In the genomic region with DNA sequence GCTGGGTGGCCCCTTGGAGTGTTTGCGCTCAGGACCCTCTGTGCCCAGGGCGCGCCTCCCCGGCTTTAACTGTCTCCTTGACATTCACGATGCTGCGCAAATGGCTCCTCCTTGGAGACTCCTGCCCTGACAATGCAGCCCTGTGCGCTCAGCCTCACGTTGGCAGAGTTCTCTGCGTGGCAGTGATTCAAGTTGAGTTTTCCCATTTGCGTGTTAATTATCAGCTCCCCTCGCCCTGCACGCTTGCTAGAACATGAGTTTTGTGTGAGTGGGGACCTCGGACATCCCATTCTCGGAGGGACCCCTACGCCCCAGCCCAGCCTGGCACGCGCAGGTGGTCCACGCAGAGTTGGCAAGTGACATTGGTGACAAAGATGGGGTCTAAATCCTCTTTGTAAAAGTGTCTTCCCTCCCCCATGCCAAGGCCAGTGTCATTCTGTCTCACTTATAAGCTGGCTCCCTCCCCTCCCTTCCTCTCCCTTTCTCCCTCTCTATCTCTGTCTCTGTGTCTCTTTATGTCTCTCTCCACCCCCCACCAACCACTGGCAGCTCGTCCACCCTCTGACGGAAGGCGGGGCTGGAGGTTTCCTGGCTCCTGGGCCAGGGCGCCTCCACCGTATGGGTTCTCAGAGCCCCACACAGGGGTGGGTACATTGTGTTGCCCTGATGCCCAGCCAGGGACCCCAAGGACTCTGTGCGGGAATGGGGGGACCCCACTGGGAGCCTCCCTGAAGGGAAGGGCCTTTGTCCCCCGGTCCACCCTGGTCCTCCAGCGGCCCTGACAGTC, we compare ENCODE assay signal across 19 cellular contexts.
A peak's percentile ranks its signal among the peaks of the same experiment; 100 is the strongest.
DNase-seq lines count a peak whose midpoint lies in the region; ATAC-seq, FAIRE-seq and TF ChIP-seq lines count a peak whose summit lies in the region.
"Had no signal": no experiment of that assay in that cellular context is flagged by ENCODE, and none has a peak within 500 bp of the region (broad histone marks: within the 10 kb centered on the region; RNA-seq: fewer than 3 reads in every experiment).

No MANE protein-coding gene starts in this region.

- H3K79me1 ChIP-seq in H1 (ENCODE audit: low read depth, low read length): 0 out of 2 replicates have a peak, but pooled peaks cover 2% of the 10 kb centered on the region
- H3K79me1 ChIP-seq in neuronal stem cell (ENCODE audit: low read depth, low read length): no peaks in the 10 kb centered on the region

- no peaks in the 10 kb centered on the region for H3K4me1 ChIP-seq in RWPE2 (ENCODE audit: insufficient read depth, poor library complexity, severe bottlenecking)
- peaks cover 8 to 31% (median 22%) of the 10 kb centered on the region in 4 experiments for H3K4me1 ChIP-seq in H1 (replicated peaks in 1 of 4; ENCODE audit: control insufficient read depth in 3 of 4, insufficient read depth in 4 of 4, low read length in 3 of 4)
- peaks cover 0 to 22% of the 10 kb centered on the region in 2 donors for H3K4me1 ChIP-seq in neuronal stem cell (ENCODE audit: control insufficient read depth in 2 of 2, insufficient read depth in 1 of 2, low read depth in 1 of 2, low read length in 2 of 2)
- no peaks in the 10 kb centered on the region for H3K4me1 ChIP-seq in upper lobe of right lung
- H3K4me1 ChIP-seq in hepatocyte (ENCODE audit: insufficient read depth): no peaks in the 10 kb centered on the region
- H3K4me1 ChIP-seq: Peyer's patch had no signal

- H2AK5ac ChIP-seq in H1 (ENCODE audit: low read depth, low read length) (peak overlapping the region; percentile 65; the same call in 1 of the 2 replicates), neuronal stem cell (ENCODE audit: low read depth, low read length) (peak overlapping the region; percentile 81)

- no peak overlapping the region for H3K27ac ChIP-seq in RWPE2 (ENCODE audit: poor library complexity, severe bottlenecking)
- H3K27ac ChIP-seq in H1 (ENCODE audit: low read depth, low read length): no peak overlapping the region
- no peak overlapping the region for H3K27ac ChIP-seq in neuronal stem cell (replicated peaks; ENCODE audit: low read length)
- H3K27ac ChIP-seq in upper lobe of right lung: no peak overlapping the region
- no peak overlapping the region for H3K27ac ChIP-seq in hepatocyte
- H3K27ac ChIP-seq: BLaER1, Peyer's patch had no signal

- H3K4me2 ChIP-seq in H1 (ENCODE audit: insufficient read depth in 1 of 2, low read depth in 2 of 2, low read length in 2 of 2) (no peak overlapping the region), neuronal stem cell (ENCODE audit: insufficient read depth, low read length, poor library complexity, severe bottlenecking) (no peak overlapping the region), hepatocyte (no peak overlapping the region)
- H3K4me2 ChIP-seq: BLaER1 had no signal

- no peak for TF ChIP-seq EP300 in H1 (IDR thresholded peaks at IDR 0.05; ENCODE audit: borderline replicate concordance in 1 of 2, low read depth in 2 of 2, low read length in 2 of 2)

- H3K9me2 ChIP-seq in hepatocyte (replicated peaks; ENCODE audit: insufficient read depth): no peaks in the 10 kb centered on the region

- TF ChIP-seq RAD21 in H1 (IDR thresholded peaks at IDR 0.05 in 1 of 2, conservative IDR thresholded peaks at IDR 0.05 in 1 of 2; ENCODE audit: low read depth in 2 of 2, low read length in 2 of 2): no peak

- peaks cover 6% of the 10 kb centered on the region; the same call in 1 of the 2 replicates for H3K23me2 ChIP-seq in H1 (ENCODE audit: low read depth, low read length)

- no peak overlapping the region for H2AFZ ChIP-seq in H1 (ENCODE audit: low read length)
- no peak overlapping the region for H2AFZ ChIP-seq in neuronal stem cell (ENCODE audit: low read length)
- no peak overlapping the region for H2AFZ ChIP-seq in hepatocyte

- H3K56ac ChIP-seq in H1 (replicated peaks; ENCODE audit: insufficient read length, low read depth, low read length): no peak overlapping the region

- H3K4me3 ChIP-seq in RWPE2 (ENCODE audit: severe bottlenecking): no peak overlapping the region
- H3K4me3 ChIP-seq in H1 (ENCODE audit: extremely low read depth in 1 of 4, insufficient read depth in 2 of 4, low read depth in 3 of 4, low read length in 4 of 4): no peak overlapping the region
- H3K4me3 ChIP-seq in neuronal stem cell (ENCODE audit: low read length in 2 of 2): peak overlapping the region in 1 of 2 donors; percentile 2
- H3K4me3 ChIP-seq in upper lobe of right lung: no peak overlapping the region
- H3K4me3 ChIP-seq in hepatocyte: no peak overlapping the region
- H3K4me3 ChIP-seq: BLaER1, Peyer's patch had no signal

- DNase-seq in RWPE2 (ENCODE audit: low spot score) (peak; percentile 49), H1 (ENCODE audit: low read depth in 1 of 2, low spot score in 2 of 2) (no peak), neuronal stem cell (ENCODE audit: low spot score) (no peak), upper lobe of right lung (peak; percentile 59), hepatocyte (ENCODE audit: low spot score) (no peak), HCEC 1CT (no peak)
- DNase-seq: CD4-positive, alpha-beta T cell; COR-L47; DMS 273 treated with DMSO at 0.1 percent for 48 hours; DMS79 treated with DMSO at 0.1 percent for 48 hours; MV-4-11; NCI-H1694 treated with DMSO at 0.1 percent for 48 hours; NCI-H2081 treated with DMSO at 0.1 percent for 48 hours; NCI-H2171 treated with DMSO at 0.1 percent for 48 hours; NCI-H526; Peyer's patch had no signal

- H3K36me3 ChIP-seq in RWPE2 (ENCODE audit: low read depth) (no peaks in the 10 kb centered on the region), H1 (ENCODE audit: control insufficient read depth in 2 of 4, insufficient read depth in 4 of 4, low read length in 3 of 4) (no peaks in the 10 kb centered on the region), neuronal stem cell (replicated peaks in 1 of 2; ENCODE audit: control insufficient read depth in 2 of 2, insufficient read depth in 2 of 2, low read length in 2 of 2) (no peaks in the 10 kb centered on the region), upper lobe of right lung (no peaks in the 10 kb centered on the region), hepatocyte (replicated peaks; ENCODE audit: insufficient read depth, low read depth) (no peaks in the 10 kb centered on the region)
- H3K36me3 ChIP-seq: BLaER1, Peyer's patch had no signal

- H3K9me3 ChIP-seq in RWPE2 (ENCODE audit: severe bottlenecking) (no peaks in the 10 kb centered on the region), H1 (ENCODE audit: insufficient read depth in 2 of 2, low read depth in 1 of 2, low read length in 1 of 2) (no peaks in the 10 kb centered on the region), neuronal stem cell (replicated peaks in 1 of 2; ENCODE audit: control insufficient read depth in 2 of 2, insufficient read depth in 1 of 2, low read depth in 1 of 2, low read length in 2 of 2) (peaks cover 0 to 4% of the 10 kb centered on the region in 2 donors), upper lobe of right lung (no peaks in the 10 kb centered on the region), hepatocyte (ENCODE audit: low read depth) (no peaks in the 10 kb centered on the region)
- H3K9me3 ChIP-seq: BLaER1, Peyer's patch had no signal

- no peak for FAIRE-seq in H1 (lab: Jason Lieb, UNC)
- FAIRE-seq: GM12891 had no signal

- no peak overlapping the region for H3K9ac ChIP-seq in H1 (replicated peaks in 1 of 4; ENCODE audit: extremely low read depth in 1 of 4, low read depth in 3 of 4, low read length in 3 of 4)
- no peak overlapping the region for H3K9ac ChIP-seq in neuronal stem cell (ENCODE audit: low read depth, low read length, poor library complexity)
- H3K9ac ChIP-seq: BLaER1 had no signal

- no peak for TF ChIP-seq CTCF in RWPE2 (IDR thresholded peaks at IDR 0.05; ENCODE audit: poor library complexity, severe bottlenecking)
- no peak for TF ChIP-seq CTCF in H1 (IDR thresholded peaks at IDR 0.05; ENCODE audit: control extremely low read depth in 1 of 3, insufficient read depth in 1 of 3, low read depth in 1 of 3, low read length in 3 of 3)
- no peak for TF ChIP-seq CTCF in upper lobe of right lung (IDR thresholded peaks at IDR 0.05)
- no peak for TF ChIP-seq CTCF in hepatocyte (IDR thresholded peaks at IDR 0.05; ENCODE audit: poor library complexity)

- 87% methylated on average over 26 of the region's 26 CpGs; no CpG with 5 or more reads in 1 of the 2 experiments for WGBS in H1 (ENCODE audit: extremely low coverage in 1 of 2, insufficient coverage in 1 of 2, insufficient read length in 1 of 2, insufficient replicate concordance in 2 of 2, low coverage in 1 of 2, low lambda C conversion rate in 2 of 2, missing lambda C conversion rate in 1 of 2), 2 experiments
- no CpG with 5 or more reads among the region's 26 CpGs for WGBS in neuronal stem cell (ENCODE audit: extremely low coverage in 2 of 2, insufficient read length in 2 of 2, insufficient replicate concordance in 1 of 2), 2 donors
- 85% methylated on average over 26 of the region's 26 CpGs for WGBS in hepatocyte (ENCODE audit: low lambda C conversion rate, missing lambda C conversion rate)

- no peak overlapping the region; the same call in 1 of the 2 replicates for H4K8ac ChIP-seq in H1 (ENCODE audit: extremely low read depth, insufficient read depth, low read length)
- H4K8ac ChIP-seq in neuronal stem cell (ENCODE audit: low read depth, low read length): no peak overlapping the region

- no peak overlapping the region; the same call in 1 of the 2 replicates for H2BK20ac ChIP-seq in H1 (ENCODE audit: low read length)

- H4K91ac ChIP-seq in H1 (replicated peaks; ENCODE audit: insufficient read length, low read length): no peak overlapping the region
- H4K91ac ChIP-seq in neuronal stem cell (ENCODE audit: low read depth, low read length, poor library complexity): no peak overlapping the region

- H2BK15ac ChIP-seq in H1 (ENCODE audit: low read length): no peak overlapping the region
- peak overlapping the region; percentile 34 for H2BK15ac ChIP-seq in neuronal stem cell (ENCODE audit: low read length)

- 0 out of 2 replicates have a peak overlapping the region, but pooled peaks have one; percentile 60 for H2BK12ac ChIP-seq in H1 (ENCODE audit: low read depth, low read length)
- H2BK12ac ChIP-seq in neuronal stem cell (ENCODE audit: low read length): no peak overlapping the region

- TF ChIP-seq POLR2A in H1 (IDR thresholded peaks at IDR 0.05; ENCODE audit: control extremely low read depth in 1 of 2, low read depth in 2 of 2, low read length in 2 of 2): no peak

- H3K79me2 ChIP-seq in H1 (ENCODE audit: control insufficient read depth in 1 of 2, insufficient read depth in 2 of 2, low read length in 2 of 2) (no peaks in the 10 kb centered on the region), hepatocyte (no peaks in the 10 kb centered on the region)

- H2BK120ac ChIP-seq in H1 (replicated peaks; ENCODE audit: low read depth, low read length) (no peak overlapping the region), neuronal stem cell (ENCODE audit: low read depth, low read length) (no peak overlapping the region)

- no peak overlapping the region for H4K5ac ChIP-seq in H1 (ENCODE audit: insufficient read length, low read depth, low read length)

- H2BK5ac ChIP-seq in H1 (ENCODE audit: low read depth, low read length) (no peak overlapping the region), neuronal stem cell (ENCODE audit: low read length) (peak overlapping the region; percentile 90)

- intact Hi-C loops in upper lobe of right lung (cut with DNase I): no loop called here

- H4K20me1 ChIP-seq in H1 (replicated peaks in 1 of 2; ENCODE audit: control insufficient read depth in 1 of 2, insufficient read depth in 2 of 2, low read length in 2 of 2) (peaks cover 0 to 3% of the 10 kb centered on the region in 2 experiments), hepatocyte (ENCODE audit: insufficient read depth, poor library complexity, severe bottlenecking) (no peaks in the 10 kb centered on the region)
- H4K20me1 ChIP-seq: BLaER1 had no signal

- H3K23ac ChIP-seq in H1 (ENCODE audit: insufficient read length) (no peak overlapping the region), neuronal stem cell (ENCODE audit: low read depth, low read length, poor library complexity) (peak overlapping the region; percentile 65)

- peaks cover 17% of the 10 kb centered on the region for H3K27me3 ChIP-seq in RWPE2 (ENCODE audit: insufficient read depth, poor library complexity, severe bottlenecking)
- peaks cover 0 to 8% (median 0%) of the 10 kb centered on the region in 4 experiments; a peak in 3 of 7 replicates for H3K27me3 ChIP-seq in H1 (replicated peaks in 1 of 4; ENCODE audit: control insufficient read depth in 3 of 4, extremely low read depth in 1 of 4, insufficient read depth in 3 of 4, low read length in 3 of 4)
- H3K27me3 ChIP-seq in neuronal stem cell (ENCODE audit: control insufficient read depth in 3 of 3, insufficient read depth in 3 of 3, low read depth in 1 of 3, low read length in 3 of 3): peaks cover 0 to 23% (median 6%) of the 10 kb centered on the region in 3 experiments
- H3K27me3 ChIP-seq in upper lobe of right lung: no peaks in the 10 kb centered on the region
- H3K27me3 ChIP-seq in hepatocyte: peaks cover 11% of the 10 kb centered on the region
- H3K27me3 ChIP-seq: BLaER1, Peyer's patch had no signal

- CTCF ChIA-PET in H1 (lab: Charles Lee; ENCODE audit: partially characterized antibody): interaction anchor here (0.6 to 1.7 kb wide), 6 partner anchors 20 to 183 kb away, joined by 3 to 5 read pairs (median 3); no protein-coding TSS in a partner anchor

- H3K18ac ChIP-seq in H1 (ENCODE audit: extremely low read depth, low read length) (no peak overlapping the region), neuronal stem cell (ENCODE audit: low read length) (peak overlapping the region; percentile 48)

- H3K4ac ChIP-seq in H1 (replicated peaks; ENCODE audit: insufficient read length, low read depth, low read length) (no peak overlapping the region), neuronal stem cell (ENCODE audit: low read length) (no peak overlapping the region)

- ATAC-seq in RWPE2 (ENCODE audit: low read depth): no peak
- ATAC-seq in upper lobe of right lung: no peak
- ATAC-seq in HG03159 (IDR thresholded peaks at IDR 0.05; ENCODE audit: unreplicated experiment): no peak

- H3K14ac ChIP-seq in H1 (ENCODE audit: insufficient read length) (no peak overlapping the region), neuronal stem cell (ENCODE audit: low read length) (no peak overlapping the region)

- POLR2A ChIA-PET in H1 (lab: Charles Lee; ENCODE audit: partially characterized antibody): no interaction called here

Comparison
In these comparisons a context has a peak if more than half of its experiments do, and no peak if none do; other contexts are left out.
1. DNase-seq: peak in RWPE2 (single experiment) and upper lobe of right lung (single experiment); none in H1 (0 of 2), neuronal stem cell (single experiment), hepatocyte (single experiment) and HCEC 1CT (single experiment).